In the genomic region with DNA sequence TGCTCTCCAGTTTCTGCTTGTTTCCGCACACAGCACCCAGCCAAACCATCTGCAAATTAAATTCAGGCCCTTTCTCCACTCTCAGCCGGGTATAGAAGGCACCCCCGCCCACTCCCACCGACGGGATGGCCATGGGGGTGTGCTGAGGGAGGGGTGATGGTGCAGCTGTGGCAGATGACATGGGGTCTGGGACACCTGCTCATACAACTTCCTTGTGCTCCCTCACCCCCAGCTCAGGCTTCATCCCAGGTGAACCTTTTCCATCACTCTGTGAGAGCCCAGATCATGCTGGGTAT, we compare ENCODE assay signal across 22 cellular contexts.
"Had no signal": no experiment of that assay in that cellular context is flagged by ENCODE, and none has a peak within 500 bp of the region (broad histone marks: within the 10 kb centered on the region; RNA-seq: fewer than 3 reads in every experiment).

No MANE protein-coding gene starts in this region.

- H3K9ac ChIP-seq: parathyroid adenoma had no signal

- FAIRE-seq: frontal cortex, keratinocyte, small intestine had no signal

- ATAC-seq: mucosa of descending colon; stimulated activated naive CD8-positive, alpha-beta T cell treated with anti-CD3 and anti-CD28 coated beads, Interleukin-15, amount 100 ng/mL, for 72 hours had no signal

- H3K27me3 Mint-ChIP-seq: natural killer cell treated with Interleukin-12 subunit alpha and Interleukin-12 subunit beta and Interleukin-15 and Interleukin-18, amount 100 ng/mL, for 72 hours had no signal

- H3K27me3 ChIP-seq: right lobe of liver, suprapubic skin, thyroid gland, vagina had no signal

- H3K36me3 Mint-ChIP-seq: mesothelial cell of epicardium; naive B cell; natural killer cell treated with Interleukin-12 subunit alpha and Interleukin-12 subunit beta and Interleukin-15 and Interleukin-18, amount 100 ng/mL, for 72 hours had no signal

- H3K79me2 ChIP-seq: parathyroid adenoma had no signal

- H3K27ac Mint-ChIP-seq: mesothelial cell of epicardium; natural killer cell treated with Interleukin-12 subunit alpha and Interleukin-12 subunit beta and Interleukin-15 and Interleukin-18, amount 100 ng/mL, for 72 hours; progenitor cell of endocrine pancreas had no signal

- H3K27ac ChIP-seq: parathyroid adenoma, suprapubic skin, thyroid gland, vagina had no signal

- H3K4me3 Mint-ChIP-seq: mesothelial cell of epicardium; naive B cell; natural killer cell treated with Interleukin-12 subunit alpha and Interleukin-12 subunit beta and Interleukin-15 and Interleukin-18, amount 100 ng/mL, for 72 hours; neural crest cell; stimulated activated naive CD8-positive, alpha-beta T cell treated with anti-CD3 and anti-CD28 coated beads, Interleukin-15, amount 100 ng/mL, for 72 hours had no signal

- H3K9me3 Mint-ChIP-seq: mesothelial cell of epicardium; naive B cell; natural killer cell treated with Interleukin-12 subunit alpha and Interleukin-12 subunit beta and Interleukin-15 and Interleukin-18, amount 100 ng/mL, for 72 hours; neural crest cell; stimulated activated naive CD8-positive, alpha-beta T cell treated with anti-CD3 and anti-CD28 coated beads, Interleukin-15, amount 100 ng/mL, for 72 hours had no signal

- H3K4me1 Mint-ChIP-seq: naive B cell; stimulated activated naive CD8-positive, alpha-beta T cell treated with anti-CD3 and anti-CD28 coated beads, Interleukin-15, amount 100 ng/mL, for 72 hours had no signal

- H3K4me3 ChIP-seq: coronary artery, mucosa of descending colon, right lobe of liver, suprapubic skin, thyroid gland, vagina had no signal

- H3K4me1 ChIP-seq: parathyroid adenoma had no signal

- H2AFZ ChIP-seq: parathyroid adenoma had no signal

- DNase-seq: effector CD4-positive, alpha-beta T cell; mesenchymal stem cell; naive B cell; small intestine; stimulated activated CD4-positive, alpha-beta T cell treated with anti-CD3 and anti-CD28 coated beads, Interleukin-15, amount 100 ng/mL, for 24 hours; stimulated activated CD4-positive, alpha-beta T cell treated with anti-CD3 and anti-CD28 coated beads, Interleukin-2, amount 100 ng/mL, for 48 hours; stimulated activated naive CD4-positive, alpha-beta T cell; stimulated activated naive CD8-positive, alpha-beta T cell treated with anti-CD3 and anti-CD28 coated beads, Interleukin-15, amount 100 ng/mL, for 72 hours; trophoblast cell had no signal

- H3K36me3 ChIP-seq: right lobe of liver, suprapubic skin, thyroid gland, vagina had no signal

- H3K9me3 ChIP-seq: mucosa of descending colon, right lobe of liver, suprapubic skin, thyroid gland, vagina had no signal
